Comparison of ENCODE assay signal across 24 cellular contexts in genomic region chr7:135771051-135771450, GRCh38. TPM values are rescaled to one million over a fixed set of nuclear protein-coding genes. Genes with fewer than 3 reads are reported as not detected.
"Had no signal": no experiment of that assay in that cellular context is flagged by ENCODE, and none has a peak within 500 bp of the region (broad histone marks: within the 10 kb centered on the region; RNA-seq: fewer than 3 reads in every experiment).

No MANE protein-coding gene starts in this region.

- H3K27ac ChIP-seq: ovary, prostate gland, suprapubic skin, thoracic aorta, tibial artery, uterus had no signal

- H3K9me3 ChIP-seq: heart left ventricle, lower lobe of right lung, ovary, prostate gland, suprapubic skin, thoracic aorta, tibial artery, uterus had no signal

- H3K4me3 ChIP-seq: heart left ventricle, lower lobe of right lung, ovary, prostate gland, suprapubic skin, thoracic aorta, tibial artery, uterus had no signal

- H3K36me3 ChIP-seq: heart left ventricle, lower lobe of right lung, ovary, prostate gland, suprapubic skin, thoracic aorta, tibial artery, uterus had no signal

- H3K4me1 ChIP-seq: uterus had no signal

- ATAC-seq: heart left ventricle; lower lobe of right lung; naive thymus-derived CD4-positive, alpha-beta T cell; natural killer cell treated with Interleukin-12 subunit alpha and Interleukin-12 subunit beta and Interleukin-15 and Interleukin-18, amount 100 ng/mL, for 72 hours; right cardiac atrium; sciatic nerve; stimulated activated effector memory CD8-positive, alpha-beta T cell treated with anti-CD3 and anti-CD28 coated beads, Interleukin-12 subunit alpha, Interleukin-12 subunit beta, amount 100 ng/mL, for 72 hours had no signal

- H3K27me3 ChIP-seq: heart left ventricle, ovary, suprapubic skin, tibial artery, uterus had no signal

- DNase-seq: heart left ventricle; hypothalamus; immature natural killer cell; lower lobe of right lung; naive thymus-derived CD4-positive, alpha-beta T cell; ovary; retina; right cardiac atrium; small intestine; stimulated activated CD4-positive, alpha-beta T cell treated with anti-CD3 and anti-CD28 coated beads, Interleukin-1b, Interleukin-23, amount 100 ng/mL, for 48 hours; stimulated activated CD4-positive, alpha-beta T cell treated with anti-CD3 and anti-CD28 coated beads, Interleukin-4, amount 100 ng/mL, for 1 hour; stimulated activated naive CD4-positive, alpha-beta T cell; tibial artery; uterus had no signal

RNA-seq across cellular contexts. Expression of gene FAM180A, which starts 22.4 kb away (rescaled TPM):
- total RNA-seq: kidney epithelial cell; mammary epithelial cell; mononuclear cell; naive thymus-derived CD4-positive, alpha-beta T cell; natural killer cell treated with Interleukin-12 subunit alpha and Interleukin-12 subunit beta and Interleukin-15 and Interleukin-18, amount 100 ng/mL, for 72 hours had no signal
- polyA plus RNA-seq: immature natural killer cell; mammary epithelial cell; naive thymus-derived CD4-positive, alpha-beta T cell; neural cell had no signal

RNA-seq across cellular contexts. Expression of gene SLC13A4, which starts 43.1 kb away (rescaled TPM):
- total RNA-seq: mammary epithelial cell; mononuclear cell; naive thymus-derived CD4-positive, alpha-beta T cell; natural killer cell treated with Interleukin-12 subunit alpha and Interleukin-12 subunit beta and Interleukin-15 and Interleukin-18, amount 100 ng/mL, for 72 hours had no signal
- polyA plus RNA-seq: immature natural killer cell had no signal
